In the genomic region with DNA sequence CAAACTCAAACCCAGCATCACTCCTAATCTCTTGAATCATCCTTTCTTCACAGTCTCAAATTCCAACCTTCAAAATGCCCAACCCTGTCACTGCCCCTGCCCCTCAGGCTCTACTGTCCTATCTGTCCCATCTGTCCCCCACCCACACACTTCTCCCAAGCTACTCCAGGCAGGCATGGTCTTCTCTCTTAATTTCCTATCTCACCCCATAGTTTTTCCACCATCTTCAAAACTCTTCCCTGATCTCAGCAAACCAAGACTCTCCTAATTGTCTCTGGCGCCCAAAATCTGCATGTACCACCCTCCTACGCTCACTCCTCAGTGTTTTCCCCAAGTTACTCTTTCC, we compare ENCODE assay signal across 8 cellular contexts. TPM values are rescaled to one million over a fixed set of nuclear protein-coding genes. Genes with fewer than 3 reads are reported as not detected.
A peak's percentile ranks its signal among the peaks of the same experiment; 100 is the strongest.
DNase-seq lines count a peak whose midpoint lies in the region; ATAC-seq and TF ChIP-seq lines count a peak whose summit lies in the region.

No MANE protein-coding gene starts in this region.

- peak overlapping the region; percentile 86 for H3K4me3 Mint-ChIP-seq in central memory CD8-positive, alpha-beta T cell

- POLR2A ChIA-PET in AG04449 (lab: Yijun Ruan, JAX) = interaction anchor here (1.1 kb wide), 1 partner anchor 677 kb away, joined by 3 read pairs; a partner anchor contains a TSS

- peaks cover 5% of the 10 kb centered on the region for H3K36me3 Mint-ChIP-seq in central memory CD8-positive, alpha-beta T cell (ENCODE audit: insufficient read depth)

- peak overlapping the region; percentile 93 for H3K27ac Mint-ChIP-seq in central memory CD8-positive, alpha-beta T cell (ENCODE audit: low read depth)

- no peaks in the 10 kb centered on the region for H3K4me1 ChIP-seq in HUES64 (ENCODE audit: insufficient read depth, low read length)
- peaks cover 2 to 6% of the 10 kb centered on the region in 2 donors for H3K4me1 ChIP-seq in muscle layer of duodenum (ENCODE audit: control insufficient read depth in 1 of 2, insufficient read depth in 2 of 2, low read length in 2 of 2)

- H3K27me3 ChIP-seq in HUES64 (ENCODE audit: insufficient read depth, low read length) (no peaks in the 10 kb centered on the region), muscle layer of duodenum (ENCODE audit: low read depth, low read length) (no peaks in the 10 kb centered on the region)

- 0% methylated on average over 2 of the region's 2 CpGs for WGBS in HUES64

- no peak for ATAC-seq in central memory CD8-positive, alpha-beta T cell (replicated peaks; ENCODE audit: extremely low read depth, poor library complexity, severe bottlenecking)
- ATAC-seq in GM18873 (IDR thresholded peaks at IDR 0.05; ENCODE audit: low FRiP score, unreplicated experiment) = no peak

- no peak for DNase-seq in AG04449 (ENCODE audit: low read depth, low spot score)
- DNase-seq in central memory CD8-positive, alpha-beta T cell (ENCODE audit: low spot score in 2 of 2) = no peak
- no peak for DNase-seq in NCI-H2081 (lab: John Stamatoyannopoulos, UW)
- DNase-seq in NK-92 (lab: John Stamatoyannopoulos, UW; ENCODE audit: unreplicated experiment) = no peak
- DNase-seq in RKO (ENCODE audit: low spot score) = no peak

- CTCF ChIA-PET in AG04449 (lab: Yijun Ruan, JAX) = interaction anchor here (1.5 kb wide), 1 partner anchor 104 kb away, joined by 3 read pairs; no protein-coding TSS in a partner anchor

- no peak for TF ChIP-seq CTCF in AG04449 (IDR thresholded peaks at IDR 0.05; ENCODE audit: insufficient read depth, low read length, missing control alignments)

- H3K4me3 ChIP-seq in AG04449 (ENCODE audit: low read depth, low read length) (peak overlapping the region; percentile 69), HUES64 (ENCODE audit: low read length) (peak overlapping the region; percentile 90), muscle layer of duodenum (ENCODE audit: low read depth in 1 of 2, low read length in 2 of 2) (peak overlapping the region; percentile 68 to 75)

- peaks cover 32% of the 10 kb centered on the region for H3K4me1 Mint-ChIP-seq in central memory CD8-positive, alpha-beta T cell

- H3K27me3 Mint-ChIP-seq in central memory CD8-positive, alpha-beta T cell = no peaks in the 10 kb centered on the region

- H3K36me3 ChIP-seq in HUES64 (ENCODE audit: insufficient read depth, low read length) (no peaks in the 10 kb centered on the region), muscle layer of duodenum (ENCODE audit: control insufficient read depth in 1 of 2, insufficient read depth in 2 of 2, low read length in 2 of 2) (peaks cover 0 to 4% of the 10 kb centered on the region in 2 donors)

- peak overlapping the region; percentile 86 for H3K9ac ChIP-seq in HUES64 (ENCODE audit: low read depth, low read length)

- H3K9me3 ChIP-seq in HUES64 (ENCODE audit: insufficient read depth, low read depth, low read length) = no peaks in the 10 kb centered on the region
- H3K9me3 ChIP-seq in muscle layer of duodenum (ENCODE audit: control insufficient read depth in 1 of 2, low read length in 2 of 2) = no peaks in the 10 kb centered on the region

- peak overlapping the region; percentile 90 for H3K27ac ChIP-seq in HUES64 (ENCODE audit: low read depth, low read length)
- peak overlapping the region; percentile 67 for H3K27ac ChIP-seq in muscle layer of duodenum (ENCODE audit: low read length)

- no peaks in the 10 kb centered on the region for H3K9me3 Mint-ChIP-seq in central memory CD8-positive, alpha-beta T cell

RNA-seq across cellular contexts. Expression of a gene that starts 0.6 kb away (rescaled TPM):
- polyA plus RNA-seq in HUES64 (2013, experiment 1 of 2) = 27.3 TPM
- polyA plus RNA-seq in HUES64 (2013, experiment 2 of 2) = 33.7 TPM
